ENCODE assay signal across 15 cellular contexts in genomic region chr11:80515097-80515496, GRCh38.
"Had no signal": no experiment of that assay in that cellular context is flagged by ENCODE, and none has a peak within 500 bp of the region (broad histone marks: within the 10 kb centered on the region; RNA-seq: fewer than 3 reads in every experiment).

No MANE protein-coding gene starts in this region.

- H3K4me1 Mint-ChIP-seq: activated naive CD4-positive, alpha-beta T cell treated with anti-CD3 and anti-CD28 coated beads, Interleukin-2, amount 50 U/mL, for 24 hours; central memory CD8-positive, alpha-beta T cell; stimulated activated memory B cell treated with anti-CD40 and anti-IgM and Interleukin-4, amounts not matched to agents 10 μg/mL and 1 μg/mL and 100 μg/mL, for 72 hours had no signal

- H3K4me3 Mint-ChIP-seq: activated naive CD4-positive, alpha-beta T cell treated with anti-CD3 and anti-CD28 coated beads, Interleukin-2, amount 50 U/mL, for 24 hours; central memory CD8-positive, alpha-beta T cell; nephron progenitor cell; stimulated activated memory B cell treated with anti-CD40 and anti-IgM and Interleukin-4, amounts not matched to agents 10 μg/mL and 1 μg/mL and 100 μg/mL, for 72 hours; type B pancreatic cell had no signal

- ATAC-seq: gastrocnemius medialis; psoas muscle; sciatic nerve; stimulated activated memory B cell treated with anti-CD40 and anti-IgM and Interleukin-4, amounts not matched to agents 10 μg/mL and 1 μg/mL and 100 μg/mL, for 72 hours had no signal

- H3K27ac ChIP-seq: gastrocnemius medialis, left ventricle myocardium inferior, psoas muscle, spleen had no signal

- H3K27me3 Mint-ChIP-seq: activated naive CD4-positive, alpha-beta T cell treated with anti-CD3 and anti-CD28 coated beads, Interleukin-2, amount 50 U/mL, for 24 hours; central memory CD8-positive, alpha-beta T cell; stimulated activated memory B cell treated with anti-CD40 and anti-IgM and Interleukin-4, amounts not matched to agents 10 μg/mL and 1 μg/mL and 100 μg/mL, for 72 hours had no signal

- H3K36me3 Mint-ChIP-seq: activated naive CD4-positive, alpha-beta T cell treated with anti-CD3 and anti-CD28 coated beads, Interleukin-2, amount 50 U/mL, for 24 hours; stimulated activated memory B cell treated with anti-CD40 and anti-IgM and Interleukin-4, amounts not matched to agents 10 μg/mL and 1 μg/mL and 100 μg/mL, for 72 hours had no signal

- DNase-seq: activated CD4-positive, alpha-beta T cell treated with anti-CD3 and anti-CD28 coated beads for 48 hours; cortex of kidney; effector CD8-positive, alpha-beta T cell; gastrocnemius medialis; left ventricle myocardium inferior; mesenchymal stem cell; nephron progenitor cell; psoas muscle; spleen; stimulated activated CD4-positive, alpha-beta T cell treated with anti-CD3 and anti-CD28 coated beads, Interleukin-1b, Interleukin-23, amount 100 ng/mL, for 48 hours had no signal

- H3K27ac Mint-ChIP-seq: activated naive CD4-positive, alpha-beta T cell treated with anti-CD3 and anti-CD28 coated beads, Interleukin-2, amount 50 U/mL, for 24 hours; nephron progenitor cell; stimulated activated memory B cell treated with anti-CD40 and anti-IgM and Interleukin-4, amounts not matched to agents 10 μg/mL and 1 μg/mL and 100 μg/mL, for 72 hours; type B pancreatic cell had no signal
